ENCODE assay signal across 8 cellular contexts in genomic region chr14:28142400-28143015, GRCh38.
A peak's percentile ranks its signal among the peaks of the same experiment; 100 is the strongest.
DNase-seq lines count a peak whose midpoint lies in the region; ATAC-seq, FAIRE-seq and TF ChIP-seq lines count a peak whose summit lies in the region.

No MANE protein-coding gene starts in this region.

- no peaks in the 10 kb centered on the region for H3K36me3 ChIP-seq in pancreas

- no peak for FAIRE-seq in pancreas (lab: Jason Lieb, UNC)

- H3K4me3 Mint-ChIP-seq in stimulated activated effector memory CD8-positive, alpha-beta T cell treated with anti-CD3 and anti-CD28 coated beads, Interleukin-12 subunit alpha, Interleukin-12 subunit beta, amount 100 ng/mL, for 72 hours: no peak overlapping the region

- WGBS in pancreas, 2 donors: 7 to 8% methylated on average over 3 of the region's 3 CpGs

- H3K4me1 Mint-ChIP-seq in stimulated activated effector memory CD8-positive, alpha-beta T cell treated with anti-CD3 and anti-CD28 coated beads, Interleukin-12 subunit alpha, Interleukin-12 subunit beta, amount 100 ng/mL, for 72 hours: no peaks in the 10 kb centered on the region

- H3K27ac ChIP-seq in dorsolateral prefrontal cortex: peak overlapping the region in 40 of 59 donors; percentile 3 to 80 (median 50)
- no peak overlapping the region for H3K27ac ChIP-seq in pancreas

- no peak overlapping the region for H3K27ac Mint-ChIP-seq in stimulated activated effector memory CD8-positive, alpha-beta T cell treated with anti-CD3 and anti-CD28 coated beads, Interleukin-12 subunit alpha, Interleukin-12 subunit beta, amount 100 ng/mL, for 72 hours

- H3K9me3 ChIP-seq in pancreas: no peaks in the 10 kb centered on the region

- DNase-seq in NCI-H510A treated with DMSO at 0.1 percent for 48 hours (lab: John Stamatoyannopoulos, UW) (peak; percentile 52), NCI-H510A (lab: John Stamatoyannopoulos, UW) (no peak), NCI-H446 (lab: John Stamatoyannopoulos, UW) (peak; percentile 58 to 79), dorsolateral prefrontal cortex (peak in 1 of 10 donors; percentile 29), retinal pigment epithelial cell (ENCODE audit: low read depth) (no peak), pancreas (no peak)
- no peak for DNase-seq in stimulated activated effector memory CD8-positive, alpha-beta T cell treated with anti-CD3 and anti-CD28 coated beads, Interleukin-12 subunit alpha, Interleukin-12 subunit beta, amount 100 ng/mL, for 72 hours (ENCODE audit: low spot score in 2 of 2)

- peak in 54 of 56 donors; percentile 5 to 73 (median 60) for TF ChIP-seq CTCF in dorsolateral prefrontal cortex (IDR thresholded peaks at IDR 0.05 in 54 of 56, conservative IDR thresholded peaks at IDR 0.05 in 2 of 56; ENCODE audit: low read depth in 1 of 56, partially characterized antibody in 56 of 56)
- TF ChIP-seq CTCF in retinal pigment epithelial cell (conservative IDR thresholded peaks at IDR 0.05; ENCODE audit: low read depth, low read length): peak; percentile 76
- no peak for TF ChIP-seq CTCF in pancreas (IDR thresholded peaks at IDR 0.05)

- H3K27me3 ChIP-seq in dorsolateral prefrontal cortex: no peaks in the 10 kb centered on the region
- H3K27me3 ChIP-seq in pancreas: peaks cover 0 to 10% (median 0%) of the 10 kb centered on the region in 4 donors

- intact Hi-C loops in dorsolateral prefrontal cortex (cut with DNase I): loop anchor here in 1 of 2 donors (5.0 to 10.0 kb wide), 2 partner anchors 152 to 465 kb away; no protein-coding TSS in a partner anchor
- intact Hi-C loops in pancreas (cut with DNase I): no loop called here

- peaks cover 19% of the 10 kb centered on the region for H3K9me3 Mint-ChIP-seq in stimulated activated effector memory CD8-positive, alpha-beta T cell treated with anti-CD3 and anti-CD28 coated beads, Interleukin-12 subunit alpha, Interleukin-12 subunit beta, amount 100 ng/mL, for 72 hours

- H3K4me3 ChIP-seq in dorsolateral prefrontal cortex: peak overlapping the region in 15 of 59 donors; percentile 2 to 54 (median 27)
- H3K4me3 ChIP-seq in retinal pigment epithelial cell (ENCODE audit: low read length): no peak overlapping the region
- no peak overlapping the region for H3K4me3 ChIP-seq in pancreas

- no peaks in the 10 kb centered on the region for H3K4me1 ChIP-seq in pancreas

- ATAC-seq in HG03442 (IDR thresholded peaks at IDR 0.05; ENCODE audit: unreplicated experiment) (no peak), pancreas (no peak)
- no peak for ATAC-seq in stimulated activated effector memory CD8-positive, alpha-beta T cell treated with anti-CD3 and anti-CD28 coated beads, Interleukin-12 subunit alpha, Interleukin-12 subunit beta, amount 100 ng/mL, for 72 hours

- no peaks in the 10 kb centered on the region for H3K36me3 Mint-ChIP-seq in stimulated activated effector memory CD8-positive, alpha-beta T cell treated with anti-CD3 and anti-CD28 coated beads, Interleukin-12 subunit alpha, Interleukin-12 subunit beta, amount 100 ng/mL, for 72 hours

Comparison
In these comparisons a context has a peak if more than half of its experiments do, and no peak if none do; other contexts are left out.
1. DNase-seq: peak in NCI-H510A treated with DMSO at 0.1 percent for 48 hours (single experiment) and NCI-H446 (2 of 2); none in NCI-H510A (single experiment), retinal pigment epithelial cell (single experiment), pancreas (0 of 6) and stimulated activated effector memory CD8-positive, alpha-beta T cell treated with anti-CD3 and anti-CD28 coated beads, Interleukin-12 subunit alpha, Interleukin-12 subunit beta, amount 100 ng/mL, for 72 hours (0 of 2).
2. H3K27ac ChIP-seq: peak in dorsolateral prefrontal cortex (40 of 59); none in pancreas (0 of 4).
3. CTCF ChIP-seq: peak in dorsolateral prefrontal cortex (54 of 56) and retinal pigment epithelial cell (single experiment); none in pancreas (0 of 4).